In genomic region chr7:50727072-50727471, GRCh38 we compare ENCODE assay signal across 26 cellular contexts. TPM values are rescaled to one million over a fixed set of nuclear protein-coding genes. Genes with fewer than 3 reads are reported as not detected.
A peak's percentile ranks its signal among the peaks of the same experiment; 100 is the strongest.
DNase-seq lines count a peak whose midpoint lies in the region; ATAC-seq and TF ChIP-seq lines count a peak whose summit lies in the region.
"Had no signal": no experiment of that assay in that cellular context is flagged by ENCODE, and none has a peak within 500 bp of the region (broad histone marks: within the 10 kb centered on the region; RNA-seq: fewer than 3 reads in every experiment).

No MANE protein-coding gene starts in this region.

- H2AFZ ChIP-seq in H9 (ENCODE audit: low read length), result no peak overlapping the region
- H2AFZ ChIP-seq: parathyroid adenoma had no signal

- in situ Hi-C loops in ACHN (cut with HindIII; ENCODE audit: low pct_ligation_motif_present, low pct_unique_long_range_greater_than_20kb, low sequenced_read_pairs), result no loop called here

- no peak overlapping the region for H4K5ac ChIP-seq in H9 (ENCODE audit: insufficient read length, low read depth, low read length)

- H3K23me2 ChIP-seq in H9 (ENCODE audit: insufficient read length, low read depth, low read length, poor library complexity, severe bottlenecking), result no peaks in the 10 kb centered on the region

- H3K27ac ChIP-seq in H9 (ENCODE audit: insufficient read length, low read depth, low read length) (no peak overlapping the region), RWPE2 (ENCODE audit: poor library complexity, severe bottlenecking) (no peak overlapping the region), endodermal cell (ENCODE audit: low read depth, low read length) (no peak overlapping the region)
- H3K27ac ChIP-seq: gastrocnemius medialis, SK-N-MC had no signal

- no peak overlapping the region for H4K8ac ChIP-seq in H9 (replicated peaks; ENCODE audit: insufficient read length, low read depth, low read length)

- H3K36me3 ChIP-seq in RWPE2 (ENCODE audit: low read depth), result no peaks in the 10 kb centered on the region
- peaks cover 77% of the 10 kb centered on the region for H3K36me3 ChIP-seq in endodermal cell (ENCODE audit: control insufficient read depth, insufficient read depth, low read length)
- H3K36me3 ChIP-seq: gastrocnemius medialis, right lobe of liver had no signal

- H3K27me3 ChIP-seq in H9 (ENCODE audit: insufficient read depth, low read length), result no peaks in the 10 kb centered on the region
- no peaks in the 10 kb centered on the region for H3K27me3 ChIP-seq in RWPE2 (ENCODE audit: insufficient read depth, poor library complexity, severe bottlenecking)
- no peaks in the 10 kb centered on the region for H3K27me3 ChIP-seq in endodermal cell (ENCODE audit: control insufficient read depth, insufficient read depth, low read length, poor library complexity, severe bottlenecking)
- H3K27me3 ChIP-seq: gastrocnemius medialis, right lobe of liver had no signal

- no peak overlapping the region for H2BK20ac ChIP-seq in H9 (ENCODE audit: low read depth, low read length, poor library complexity, severe bottlenecking)

- H3K9ac ChIP-seq in H9 (ENCODE audit: extremely low read depth, insufficient read length, low read length) (no peak overlapping the region), endodermal cell (ENCODE audit: extremely low read depth, low read length, poor library complexity, severe bottlenecking) (no peak overlapping the region)
- H3K9ac ChIP-seq: parathyroid adenoma had no signal

- peak; percentile 55 for DNase-seq in H9
- no peak for DNase-seq in RWPE2 (ENCODE audit: low spot score)
- DNase-seq in endodermal cell, result peak; percentile 69
- peak; percentile 47 for DNase-seq in iris pigment epithelial cell (ENCODE audit: low read depth)
- DNase-seq in stimulated activated CD4-positive, alpha-beta T cell treated with anti-CD3 and anti-CD28 coated beads, Interleukin-4, amount 100 ng/mL, for 4 hours, result no peak
- DNase-seq in activated effector memory CD4-positive, alpha-beta T cell treated with anti-CD3 and anti-CD28 coated beads, Interleukin-2, amount 50 U/mL, for 16 hours, result no peak
- no peak for DNase-seq in ACHN
- no peak for DNase-seq in activated gamma-delta T cell (lab: John Stamatoyannopoulos, UW)
- DNase-seq: activated T-cell treated with anti-CD3 and anti-CD28 coated beads, Interleukin-2, amount 50 U/mL, for 48 hours; gastrocnemius medialis; NCI-H1092 treated with DMSO at 0.1 percent for 48 hours; NCI-H187 treated with DMSO at 0.1 percent for 48 hours; NCI-H345; NCI-H748 treated with DMSO at 0.1 percent for 48 hours; right lobe of liver; RPMI8226; stimulated activated naive CD4-positive, alpha-beta T cell treated with Interleukin-2 at 50 U/mL for 16 hours had no signal

- H3T11ph ChIP-seq in H9 (ENCODE audit: low read length), result no peak overlapping the region

- H3K4me3 Mint-ChIP-seq in H9, result no peak overlapping the region
- H3K4me3 Mint-ChIP-seq in endodermal cell, result no peak overlapping the region
- H3K4me3 Mint-ChIP-seq: activated naive CD4-positive, alpha-beta T cell treated with anti-CD3 and anti-CD28 coated beads, Interleukin-2, amount 50 U/mL, for 24 hours; CD14-positive monocyte; neural crest cell; T-helper 2 cell treated with Interferon-gamma antibody and Interleukin-4, amounts not matched to agents 5 μg/mL and 100 μg/mL, for 36 hours had no signal

- peaks cover 12% of the 10 kb centered on the region for H3K79me1 ChIP-seq in H9 (ENCODE audit: insufficient read depth, low read depth, low read length, poor library complexity, severe bottlenecking)

- H2BK5ac ChIP-seq in H9 (ENCODE audit: insufficient read length, low read length), result no peak overlapping the region

- no peak overlapping the region for H4K91ac ChIP-seq in H9 (ENCODE audit: insufficient read length, low read depth, low read length)

- no peak overlapping the region for H3K4me2 ChIP-seq in H9 (ENCODE audit: insufficient read depth, insufficient read length, low read length)

- H3K27ac Mint-ChIP-seq in H9 (no peak overlapping the region), endodermal cell (no peak overlapping the region)
- H3K27ac Mint-ChIP-seq: activated naive CD4-positive, alpha-beta T cell treated with anti-CD3 and anti-CD28 coated beads, Interleukin-2, amount 50 U/mL, for 24 hours; CD14-positive monocyte; T-helper 2 cell treated with Interferon-gamma antibody and Interleukin-4, amounts not matched to agents 5 μg/mL and 100 μg/mL, for 36 hours had no signal

- peaks cover 8% of the 10 kb centered on the region; the same call in 1 of the 2 replicates for H3K79me2 ChIP-seq in H9 (ENCODE audit: insufficient read depth, low read length)

- H4K20me1 ChIP-seq in H9 (ENCODE audit: control insufficient read depth, insufficient read depth, insufficient read length), result no peaks in the 10 kb centered on the region

- H2BK12ac ChIP-seq in H9 (ENCODE audit: insufficient read length, low read depth, low read length), result no peak overlapping the region

- no peak overlapping the region for H3K18ac ChIP-seq in H9 (ENCODE audit: insufficient read length, low read depth, low read length)

- H3K9me3 ChIP-seq in H9 (ENCODE audit: control insufficient read depth, low read depth, low read length) (no peaks in the 10 kb centered on the region), RWPE2 (ENCODE audit: severe bottlenecking) (no peaks in the 10 kb centered on the region), endodermal cell (ENCODE audit: control insufficient read depth, low read length) (no peaks in the 10 kb centered on the region)
- H3K9me3 ChIP-seq: gastrocnemius medialis, HAP-1, right lobe of liver had no signal

- TF ChIP-seq CTCF in H9 (conservative IDR thresholded peaks at IDR 0.05) (no peak), RWPE2 (IDR thresholded peaks at IDR 0.05; ENCODE audit: poor library complexity, severe bottlenecking) (no peak), endodermal cell (conservative IDR thresholded peaks at IDR 0.05) (no peak)

- no peak overlapping the region for H3K23ac ChIP-seq in H9 (ENCODE audit: insufficient read length, low read depth, low read length)

- no peak overlapping the region for H3K4me3 ChIP-seq in RWPE2 (ENCODE audit: severe bottlenecking)
- no peak overlapping the region for H3K4me3 ChIP-seq in endodermal cell (ENCODE audit: low read length)
- H3K4me3 ChIP-seq: gastrocnemius medialis, HAP-1, lung, right lobe of liver, SK-N-MC had no signal

- H3K36me3 Mint-ChIP-seq in H9 (ENCODE audit: insufficient read depth in 1 of 3, low read depth in 3 of 3), result peaks cover 6 to 28% (median 8%) of the 10 kb centered on the region in 3 experiments; a peak in 5 of 7 replicates
- H3K36me3 Mint-ChIP-seq in endodermal cell (ENCODE audit: low read depth), result peaks cover 38% of the 10 kb centered on the region
- H3K36me3 Mint-ChIP-seq: activated naive CD4-positive, alpha-beta T cell treated with anti-CD3 and anti-CD28 coated beads, Interleukin-2, amount 50 U/mL, for 24 hours had no signal

- no CpG with 5 or more reads among the region's 3 CpGs for WGBS in H9 (ENCODE audit: extremely low coverage, insufficient read length, low lambda C conversion rate)
- 96 to 100% methylated on average over 1 to 2 of the region's 3 CpGs for WGBS in endodermal cell (ENCODE audit: insufficient coverage in 1 of 2, insufficient read length in 1 of 2), 2 experiments

- H3K27me3 Mint-ChIP-seq in H9 (ENCODE audit: low read depth), result no peaks in the 10 kb centered on the region
- no peaks in the 10 kb centered on the region for H3K27me3 Mint-ChIP-seq in endodermal cell (ENCODE audit: insufficient read depth)
- H3K27me3 Mint-ChIP-seq: activated naive CD4-positive, alpha-beta T cell treated with anti-CD3 and anti-CD28 coated beads, Interleukin-2, amount 50 U/mL, for 24 hours had no signal

- H3K9me3 Mint-ChIP-seq in H9 (no peaks in the 10 kb centered on the region), endodermal cell (no peaks in the 10 kb centered on the region)
- H3K9me3 Mint-ChIP-seq: activated naive CD4-positive, alpha-beta T cell treated with anti-CD3 and anti-CD28 coated beads, Interleukin-2, amount 50 U/mL, for 24 hours; neural crest cell; T-helper 2 cell treated with Interferon-gamma antibody and Interleukin-4, amounts not matched to agents 5 μg/mL and 100 μg/mL, for 36 hours had no signal

- H3K4me1 Mint-ChIP-seq in H9 (peaks cover 13 to 19% of the 10 kb centered on the region in 2 experiments), endodermal cell (peaks cover 3% of the 10 kb centered on the region)

- peak; percentile 19; the same call in 1 of the 3 replicates for ATAC-seq in RWPE2 (ENCODE audit: low read depth)
- ATAC-seq: esophagus mucosa, gastrocnemius medialis had no signal

- H3K4me1 ChIP-seq in H9 (ENCODE audit: insufficient read depth, low read length), result no peaks in the 10 kb centered on the region
- no peaks in the 10 kb centered on the region for H3K4me1 ChIP-seq in RWPE2 (ENCODE audit: insufficient read depth, poor library complexity, severe bottlenecking)
- H3K4me1 ChIP-seq in endodermal cell (ENCODE audit: control insufficient read depth, insufficient read depth, low read length), result no peaks in the 10 kb centered on the region
- H3K4me1 ChIP-seq: parathyroid adenoma had no signal

- H2BK15ac ChIP-seq in H9 (ENCODE audit: low read depth, low read length), result no peak overlapping the region

- H3K14ac ChIP-seq in H9 (ENCODE audit: insufficient read depth, low read length), result no peak overlapping the region

- H3K4ac ChIP-seq in H9 (ENCODE audit: low read depth, low read length), result no peak overlapping the region

- H2BK120ac ChIP-seq in H9 (ENCODE audit: low read depth, low read length, poor library complexity, severe bottlenecking), result no peak overlapping the region

- H3K56ac ChIP-seq in H9 (ENCODE audit: insufficient read length, low read depth, low read length), result no peak overlapping the region

- no peak overlapping the region for H2AK5ac ChIP-seq in H9 (ENCODE audit: insufficient read length, low read length)

RNA-seq across cellular contexts. Expression of gene GRB10, which starts 55.6 kb away (rescaled TPM):
- total RNA-seq in H9 (2021) (106 and 108 TPM in 2 replicates), endodermal cell (10 to 100 TPM; 71.9 to 97.5 TPM)
- polyA plus RNA-seq in endodermal cell (2013, experiment 1 of 2), result 61.1 TPM
- 56.3 TPM for polyA plus RNA-seq in endodermal cell (2013, experiment 2 of 2)

Comparison
In these comparisons a context has a peak if more than half of its experiments do, and no peak if none do; other contexts are left out.
1. DNase-seq: peak in H9 (single experiment), endodermal cell (single experiment) and iris pigment epithelial cell (single experiment); none in RWPE2 (single experiment), stimulated activated CD4-positive, alpha-beta T cell treated with anti-CD3 and anti-CD28 coated beads, Interleukin-4, amount 100 ng/mL, for 4 hours (0 of 2), activated effector memory CD4-positive, alpha-beta T cell treated with anti-CD3 and anti-CD28 coated beads, Interleukin-2, amount 50 U/mL, for 16 hours (single experiment), ACHN (single experiment) and activated gamma-delta T cell (single experiment).